ENCODE assay signal across 11 cellular contexts in genomic region chr22:46110215-46110614, GRCh38. TPM values are rescaled to one million over a fixed set of nuclear protein-coding genes. Genes with fewer than 3 reads are reported as not detected.
A peak's percentile ranks its signal among the peaks of the same experiment; 100 is the strongest.
DNase-seq lines count a peak whose midpoint lies in the region; ATAC-seq and TF ChIP-seq lines count a peak whose summit lies in the region.
"Had no signal": no experiment of that assay in that cellular context is flagged by ENCODE, and none has a peak within 500 bp of the region (broad histone marks: within the 10 kb centered on the region; RNA-seq: fewer than 3 reads in every experiment).

No MANE protein-coding gene starts in this region.

- no peak overlapping the region for H2AFZ ChIP-seq in mammary epithelial cell (ENCODE audit: low read depth, low read length)

- DNase-seq in AG08396 (ENCODE audit: low spot score) (peak; percentile 70), HK-2 (ENCODE audit: unreplicated experiment) (peak; percentile 68), mammary epithelial cell (peak; percentile 70), UCSD-AML1 (lab: John Stamatoyannopoulos, UW; ENCODE audit: unreplicated experiment) (no peak), GOT3 (lab: John Stamatoyannopoulos, UW) (no peak)
- no peak for DNase-seq in NK-92 treated with Interleukin-12 subunit alpha and Interleukin-12 subunit beta, amount 100 ng/mL, for 24 hours (lab: John Stamatoyannopoulos, UW)
- DNase-seq: effector memory CD8-positive, alpha-beta T cell; NCI-H526 treated with DMSO at 0.1 percent for 48 hours had no signal

- intact Hi-C loops in mammary epithelial cell (cut with micrococcal nuclease): no loop called here

- TF ChIP-seq CTCF in mammary epithelial cell (conservative IDR thresholded peaks at IDR 0.05 in 1 of 2, IDR thresholded peaks at IDR 0.05 in 1 of 2; ENCODE audit: extremely low read depth in 1 of 2, insufficient read depth in 1 of 2, low read depth in 1 of 2, low read length in 2 of 2): no peak

- no TSS peak for BruUV-seq in mammary epithelial cell (replicated peaks; lab: Mats Ljungman, UMichigan)

- H3K4me2 ChIP-seq in mammary epithelial cell (ENCODE audit: insufficient read depth, low read depth, low read length): no peak overlapping the region

- 36% methylated on average over 9 of the region's 9 CpGs for whole genome bisulfite sequencing in mammary epithelial cell (ENCODE audit: low coverage, missing lambda C conversion rate)

- H3K4me1 ChIP-seq in mammary epithelial cell (ENCODE audit: insufficient read depth, low read length) (peaks cover 82% of the 10 kb centered on the region), muscle layer of colon (ENCODE audit: insufficient read depth, low read length) (peaks cover 92% of the 10 kb centered on the region)

- H3K9ac ChIP-seq in mammary epithelial cell (ENCODE audit: insufficient read depth, low read length) (no peak overlapping the region), muscle layer of colon (ENCODE audit: low read length) (no peak overlapping the region)

- CTCF ChIA-PET in mammary epithelial cell (lab: Charles Lee; ENCODE audit: low non-redundant PET): interaction anchor here (0.5 kb wide), 2 partner anchors 104 kb away, joined by 3 to 4 read pairs; no protein-coding TSS in a partner anchor

- dilution Hi-C loops in mammary epithelial cell (cut with HindIII; ENCODE audit: low sequenced_read_pairs): loop anchor here (5.0 kb wide), 2 partner anchors 37 to 48 kb away; no protein-coding TSS in a partner anchor

- peaks cover 2% of the 10 kb centered on the region for H4K20me1 ChIP-seq in mammary epithelial cell (ENCODE audit: insufficient read depth, low read length)

- H3K4me3 ChIP-seq in mammary epithelial cell (replicated peaks in 1 of 3; ENCODE audit: insufficient read depth in 1 of 3, low read depth in 2 of 3, low read length in 3 of 3) (no peak overlapping the region), muscle layer of colon (ENCODE audit: low read depth in 1 of 2, low read length in 2 of 2) (no peak overlapping the region)
- H3K4me3 ChIP-seq: mucosa of descending colon had no signal

- H3K27ac ChIP-seq in mammary epithelial cell (ENCODE audit: insufficient read depth, low read depth, low read length) (no peak overlapping the region), muscle layer of colon (ENCODE audit: low read depth, low read length) (peak overlapping the region; percentile 48)

- no peak for ATAC-seq in HG02973 (IDR thresholded peaks at IDR 0.05; ENCODE audit: unreplicated experiment)
- ATAC-seq: effector memory CD8-positive, alpha-beta T cell; mucosa of descending colon had no signal

- H3K9me3 ChIP-seq in mammary epithelial cell (replicated peaks; ENCODE audit: insufficient read depth, low read length) (no peaks in the 10 kb centered on the region), muscle layer of colon (ENCODE audit: low read length) (no peaks in the 10 kb centered on the region)
- H3K9me3 ChIP-seq: mucosa of descending colon had no signal

- H3K27me3 ChIP-seq in mammary epithelial cell (ENCODE audit: insufficient read depth, low read length) (no peaks in the 10 kb centered on the region), muscle layer of colon (ENCODE audit: control insufficient read depth in 1 of 2, insufficient read depth in 2 of 2, low read length in 2 of 2) (no peaks in the 10 kb centered on the region)

- peaks cover 14% of the 10 kb centered on the region for H3K36me3 ChIP-seq in mammary epithelial cell (ENCODE audit: insufficient read depth, low read length)
- H3K36me3 ChIP-seq in muscle layer of colon (ENCODE audit: insufficient read depth, low read length): peaks cover 37% of the 10 kb centered on the region

- in situ Hi-C loops in mammary epithelial cell (cut with MboI; ENCODE audit: low sequenced_read_pairs in 2 of 2): loop anchor here in 1 of 2 donors (25.0 kb wide), 1 partner anchor 427 kb away; the partner anchor contains the start of gene CELSR1

- H3K79me2 ChIP-seq in mammary epithelial cell (ENCODE audit: insufficient read depth, low read length): peaks cover 42% of the 10 kb centered on the region

RNA-seq across cellular contexts. Expression of gene PPARA, which starts 40.1 kb away (rescaled TPM):
- total RNA-seq in mammary epithelial cell: 10 to 100 TPM; 10.3 to 15.5 TPM
- 7.4 TPM for polyA plus RNA-seq in mammary epithelial cell
- 46.3 TPM for polyA minus RNA-seq in mammary epithelial cell

Comparison
In these comparisons a context has a peak if more than half of its experiments do, and no peak if none do; other contexts are left out.
1. DNase-seq: peak in AG08396 (single experiment), HK-2 (single experiment) and mammary epithelial cell (single experiment); none in NK-92 treated with Interleukin-12 subunit alpha and Interleukin-12 subunit beta, amount 100 ng/mL, for 24 hours (single experiment), UCSD-AML1 (single experiment) and GOT3 (single experiment).